Comparison of ENCODE assay signal across 1 cellular context in genomic region chr6:133128191-133128590, GRCh38.
TF ChIP-seq lines count a peak whose summit lies in the region.

No MANE protein-coding gene starts in this region.

TF ChIP-seq in IMR-90, 13 proteins besides CTCF, POLR2A, EP300 and RAD21 (continued from another document):
- TF ChIP-seq RCOR1 (IDR thresholded peaks at IDR 0.05; ENCODE audit: insufficient replicate concordance, low read length) (no peak), BHLHE40 (IDR thresholded peaks at IDR 0.05; ENCODE audit: low read depth, low read length) (no peak)
